ENCODE assay signal across 8 cellular contexts in genomic region chr6:28349344-28349891, GRCh38. TPM values are rescaled to one million over a fixed set of nuclear protein-coding genes. Genes with fewer than 3 reads are reported as not detected.
DNase-seq lines count a peak whose midpoint lies in the region; ATAC-seq, FAIRE-seq and TF ChIP-seq lines count a peak whose summit lies in the region.

No MANE protein-coding gene starts in this region.

- H2BK5ac ChIP-seq in mesendoderm (ENCODE audit: low read length) = no peak overlapping the region

- H2AK5ac ChIP-seq in mesendoderm (ENCODE audit: low read length) = no peak overlapping the region

- H3K18ac ChIP-seq in mesendoderm (ENCODE audit: low read length) = no peak overlapping the region

- under 1% methylated on average over 9 of the region's 9 CpGs for WGBS in GM12878 (ENCODE audit: insufficient coverage, insufficient replicate concordance, low lambda C conversion rate, missing lambda C conversion rate)
- no CpG with 5 or more reads among the region's 9 CpGs for WGBS in mesendoderm (ENCODE audit: extremely low coverage, insufficient coverage, low lambda C conversion rate)

- H3K79me2 ChIP-seq in GM12878 (ENCODE audit: control insufficient read depth, insufficient read depth, low read length) (peaks cover 15% of the 10 kb centered on the region), mesendoderm (ENCODE audit: control insufficient read depth, insufficient read depth, low read length) (peaks cover 12% of the 10 kb centered on the region)

- H3K4me2 ChIP-seq in BLaER1 treated with 17β-estradiol and CSF1 and Interleukin-3, amounts not matched to agents 10 nM and 100 nM = peak overlapping the region; percentile 70 to 93 (median 83)
- H3K4me2 ChIP-seq in GM12878 (ENCODE audit: control insufficient read depth, insufficient read depth) (peak overlapping the region; percentile 90), mesendoderm (ENCODE audit: low read length) (peak overlapping the region; percentile 19)

- SMC1A ChIA-PET in GM12878 (lab: Charles Lee; ENCODE audit: uncharacterized antibody, unreplicated experiment) = interaction anchor here (0.5 to 3.9 kb wide), 7 partner anchors 12 to 451 kb away, joined by 3 to 19 read pairs (median 3); partner anchors contain the start of genes PGBD1 and ZSCAN26

- no peak overlapping the region for H4K5ac ChIP-seq in mesendoderm (ENCODE audit: low read length)

- peaks cover 12 to 16% (median 14%) of the 10 kb centered on the region in 10 experiments for H3K4me1 ChIP-seq in BLaER1 treated with 17β-estradiol and CSF1 and Interleukin-3, amounts not matched to agents 10 nM and 100 nM
- H3K4me1 ChIP-seq in GM12878 (ENCODE audit: control insufficient read depth, insufficient read depth, low read length) = no peaks in the 10 kb centered on the region
- H3K4me1 ChIP-seq in mesendoderm (ENCODE audit: control insufficient read depth, low read depth, low read length) = no peaks in the 10 kb centered on the region

- FAIRE-seq in GM12878 (lab: Jason Lieb, UNC) (peak; percentile 70), HTR-8/SVneo (lab: Jason Lieb, UNC) (no peak)

- H3K27me3 ChIP-seq in BLaER1 treated with 17β-estradiol and CSF1 and Interleukin-3, amounts not matched to agents 10 nM and 100 nM = no peaks in the 10 kb centered on the region
- H3K27me3 ChIP-seq in GM12878 (replicated peaks in 1 of 2; ENCODE audit: control insufficient read depth in 2 of 2, insufficient read depth in 2 of 2, low read length in 1 of 2) (no peaks in the 10 kb centered on the region), mesendoderm (ENCODE audit: insufficient read depth, low read length, poor library complexity) (no peaks in the 10 kb centered on the region)

- POLR2A ChIA-PET in GM12878 (lab: Charles Lee) = interaction anchor here (1.2 to 1.7 kb wide), 2 partner anchors 13 to 208 kb away, joined by 4 to 8 read pairs; partner anchors contain the start of genes ZKSCAN8 and ZSCAN31

- intact Hi-C loops in GM12878 (cut with micrococcal nuclease; ENCODE audit: unreplicated experiment) = loop anchor here (5.0 kb wide), 1 partner anchor 67 kb away; the partner anchor contains the start of gene PGBD1

- no peak for TF ChIP-seq EP300 in GM12878 (IDR thresholded peaks at IDR 0.05; ENCODE audit: borderline replicate concordance in 1 of 2, control insufficient read depth in 1 of 2, low read depth in 2 of 2, low read length in 2 of 2)

- peak; percentile 20 for ATAC-seq in HG02759 (IDR thresholded peaks at IDR 0.05; ENCODE audit: unreplicated experiment)
- peak; percentile 9 for ATAC-seq in GM12878
- no peak for ATAC-seq in GM18870 (IDR thresholded peaks at IDR 0.05; ENCODE audit: unreplicated experiment)

- H3K23ac ChIP-seq in mesendoderm (ENCODE audit: low read length) = no peak overlapping the region

- no peak overlapping the region for H2BK120ac ChIP-seq in mesendoderm (ENCODE audit: low read depth, low read length)

- H2BK15ac ChIP-seq in mesendoderm (replicated peaks; ENCODE audit: low read depth) = peak overlapping the region; percentile 85

- no TSS peak for BruUV-seq in GM12878 (replicated peaks; lab: Mats Ljungman, UMichigan)

- DNase-seq in GM12878 (ENCODE audit: low read depth, low spot score) = no peak
- DNase-seq in mesendoderm = no peak
- no peak for DNase-seq in G401 (ENCODE audit: low spot score)
- no peak for DNase-seq in stimulated activated CD4-positive, alpha-beta T cell treated with anti-CD3 and anti-CD28 coated beads, Interleukin-1b, Interleukin-23, amount 100 ng/mL, for 48 hours
- DNase-seq in HTR-8/SVneo (ENCODE audit: insufficient read length, low spot score) = no peak

- no peak for TF ChIP-seq RAD21 in GM12878 (IDR thresholded peaks at IDR 0.05; ENCODE audit: insufficient read depth, low read depth, low read length)

- peak overlapping the region; percentile 76 to 88 (median 78) for H3K4me3 ChIP-seq in BLaER1 treated with 17β-estradiol and CSF1 and Interleukin-3, amounts not matched to agents 10 nM and 100 nM
- H3K4me3 ChIP-seq in GM12878 (peak overlapping the region; percentile 93), mesendoderm (ENCODE audit: low read length) (peak overlapping the region; percentile 37)

- no peak overlapping the region for H3K4ac ChIP-seq in mesendoderm (ENCODE audit: low read depth, low read length)

- TF ChIP-seq CTCF in GM12878 (IDR thresholded peaks at IDR 0.05 in 2 of 3, conservative IDR thresholded peaks at IDR 0.05 in 1 of 3; ENCODE audit: control insufficient read depth in 2 of 3, extremely low read depth in 1 of 3, insufficient read depth in 1 of 3, low read depth in 3 of 3, low read length in 3 of 3) = no peak

- RAD21 ChIA-PET in GM12878 (lab: Charles Lee; ENCODE audit: unreplicated experiment) = interaction anchor here (0.6 to 1.6 kb wide), 5 partner anchors 12 to 208 kb away, joined by 3 to 6 read pairs (median 4); partner anchors contain the start of genes PGBD1, ZKSCAN8 and ZSCAN26

- CTCF ChIA-PET in GM12878 (lab: Yijun Ruan, JAX) = interaction anchor here (0.9 kb wide), 1 partner anchor 34 kb away, joined by 8 read pairs; no protein-coding TSS in a partner anchor

- peaks cover 0 to 5% (median 0%) of the 10 kb centered on the region in 11 experiments; a peak in 1 of 22 replicates for H4K20me1 ChIP-seq in BLaER1 treated with 17β-estradiol and CSF1 and Interleukin-3, amounts not matched to agents 10 nM and 100 nM
- no peaks in the 10 kb centered on the region for H4K20me1 ChIP-seq in GM12878 (ENCODE audit: control insufficient read depth, insufficient read depth)

- H3K36me3 ChIP-seq in BLaER1 treated with 17β-estradiol and CSF1 and Interleukin-3, amounts not matched to agents 10 nM and 100 nM = peaks cover 0 to 15% (median 10%) of the 10 kb centered on the region in 11 experiments; a peak in 15 of 22 replicates
- H3K36me3 ChIP-seq in GM12878 (ENCODE audit: control insufficient read depth in 2 of 2, insufficient read depth in 2 of 2, low read length in 1 of 2) = no peaks in the 10 kb centered on the region
- H3K36me3 ChIP-seq in mesendoderm (ENCODE audit: control insufficient read depth, insufficient read depth, low read length) = no peaks in the 10 kb centered on the region

- peaks cover 0 to 22% (median 18%) of the 10 kb centered on the region in 11 experiments; a peak in 15 of 22 replicates for H3K9me3 ChIP-seq in BLaER1 treated with 17β-estradiol and CSF1 and Interleukin-3, amounts not matched to agents 10 nM and 100 nM (replicated peaks in 1 of 11)
- H3K9me3 ChIP-seq in GM12878 (replicated peaks; ENCODE audit: control insufficient read depth, insufficient read depth, low read length) = no peaks in the 10 kb centered on the region; the same call in 2 of the 3 replicates

- in situ Hi-C loops in GM12878 (cut with MboI) (loop anchor here (25.0 kb wide), 1 partner anchor 1687 kb away; the partner anchor contains the start of gene ZNF322), G401 (cut with HindIII; ENCODE audit: low sequenced_read_pairs) (no loop called here)

- peak overlapping the region; percentile 95 for H2AFZ ChIP-seq in GM12878 (ENCODE audit: control insufficient read depth, low read depth, low read length)

- peak overlapping the region; percentile 78 to 88 (median 82) for H3K9ac ChIP-seq in BLaER1 treated with 17β-estradiol and CSF1 and Interleukin-3, amounts not matched to agents 10 nM and 100 nM
- H3K9ac ChIP-seq in GM12878 (ENCODE audit: control insufficient read depth, insufficient read depth, low read length) (peak overlapping the region; percentile 60), mesendoderm (ENCODE audit: low read length) (peak overlapping the region; percentile 14)

- peaks cover 5% of the 10 kb centered on the region for H3K79me1 ChIP-seq in mesendoderm (ENCODE audit: low read length)

- no peak for TF ChIP-seq POLR2A in GM12878 (IDR thresholded peaks at IDR 0.05; ENCODE audit: low read depth, low read length)

- peak overlapping the region; percentile 61 to 85 (median 77) for H3K27ac ChIP-seq in BLaER1 treated with 17β-estradiol and CSF1 and Interleukin-3, amounts not matched to agents 10 nM and 100 nM
- peak overlapping the region; percentile 61 for H3K27ac ChIP-seq in GM12878 (ENCODE audit: control insufficient read depth, insufficient read depth)
- H3K27ac ChIP-seq in mesendoderm (ENCODE audit: low read depth, low read length) = no peak overlapping the region

- no peak overlapping the region for H4K8ac ChIP-seq in mesendoderm (ENCODE audit: low read depth, low read length)

- H3K56ac ChIP-seq in mesendoderm (ENCODE audit: low read length) = no peak overlapping the region

RNA-seq across cellular contexts. Expression of gene ZKSCAN3, which starts 0.3 kb away (rescaled TPM):
- total RNA-seq in GM12878 (2013; cell fraction: nucleolus; rRNA removed) = 8.9 and 9.1 TPM in 2 replicates
- total RNA-seq in GM12878 (2014; rRNA removed) (2.8 and 3.4 TPM in 2 replicates), GM12878 (2014; rRNA removed; fragmentation: Illumina TruSeq; extraction: Trizol) (3.4 and 3.6 TPM in 2 replicates), GM12878 (2021) (3.9 and 4.3 TPM in 2 replicates)
- polyA plus RNA-seq in GM12878 (2011; ENCODE audit: low read depth) = 1.00 TPM
- polyA plus RNA-seq in GM12878 (2011; rRNA removed) (2.9 and 3.3 TPM in 2 replicates), GM12878 (2014; fragmentation: Illumina TruSeq; extraction: Trizol) (2.5 and 3.6 TPM in 2 replicates), GM12878 (2014; fragmentation: Nextera tagmentation; extraction: Ambion mirVana) (1 to 10 TPM in 1 of 2 experiments, under 1 TPM in 1; 0.86 to 1.1 TPM), GM12878 (2014; rRNA removed) (2.6 and 3.0 TPM in 2 replicates), GM12878 (2016; fragmentation: Nextera tagmentation; extraction: Ambion mirVana) (1 to 10 TPM; 2.8 to 3.2 TPM)
- 1.6 and 1.7 TPM in 2 replicates for polyA plus RNA-seq in GM12878 (2011; cell fraction: cytosol; rRNA removed)
- polyA plus RNA-seq in GM12878 (2011; cell fraction: nucleus; rRNA removed) = 2.2 and 2.8 TPM in 2 replicates
- 1.1 and 2.2 TPM in 2 replicates for polyA plus RNA-seq in GM12878 (2012)
- 1.5 and 1.9 TPM in 2 replicates for polyA minus RNA-seq in GM12878 (2011; rRNA and poly(A)+ RNA removed)
- polyA minus RNA-seq in GM12878 (2011; cell fraction: cytosol; rRNA and poly(A)+ RNA removed) = 0.67 and 1.5 TPM in 2 replicates
- 0.97 and 1.7 TPM in 2 replicates for polyA minus RNA-seq in GM12878 (2011; cell fraction: nucleus; rRNA and poly(A)+ RNA removed)
- 2.9 TPM for polyA plus RNA-seq in mesendoderm (2013, experiment 1 of 2)
- polyA plus RNA-seq in mesendoderm (2013, experiment 2 of 2) = 2.8 TPM
- 3.0 and 5.2 TPM in 2 replicates for total RNA-seq in G401 (2014; rRNA removed; shearing (Covaris generic))

RNA-seq across cellular contexts. Expression of gene ZSCAN31, which starts 13.5 kb away (rescaled TPM):
- total RNA-seq in GM12878 (2013; cell fraction: nucleolus; rRNA removed) = 2.3 and 4.0 TPM in 2 replicates
- total RNA-seq in GM12878 (2014; rRNA removed) (2.3 and 4.3 TPM in 2 replicates), GM12878 (2014; rRNA removed; fragmentation: Illumina TruSeq; extraction: Trizol) (4.8 and 5.1 TPM in 2 replicates), GM12878 (2021) (5.1 and 5.2 TPM in 2 replicates)
- polyA plus RNA-seq in GM12878 (2011; ENCODE audit: low read depth) = 2.2 TPM
- polyA plus RNA-seq in GM12878 (2011; rRNA removed) (2.1 and 2.4 TPM in 2 replicates), GM12878 (2014; fragmentation: Illumina TruSeq; extraction: Trizol) (4.6 and 7.2 TPM in 2 replicates), GM12878 (2014; fragmentation: Nextera tagmentation; extraction: Ambion mirVana) (1 to 10 TPM; 1.6 to 2.0 TPM), GM12878 (2014; rRNA removed) (3.0 and 3.8 TPM in 2 replicates), GM12878 (2016; fragmentation: Nextera tagmentation; extraction: Ambion mirVana) (1 to 10 TPM; 2.8 to 3.0 TPM)
- polyA plus RNA-seq in GM12878 (2011; cell fraction: cytosol; rRNA removed) = 1.1 and 1.9 TPM in 2 replicates
- polyA plus RNA-seq in GM12878 (2011; cell fraction: nucleus; rRNA removed) = 1.5 and 2.1 TPM in 2 replicates
- polyA plus RNA-seq in GM12878 (2012) = 2.5 and 2.9 TPM in 2 replicates
- polyA minus RNA-seq in GM12878 (2011; rRNA and poly(A)+ RNA removed) = 4.8 and 5.7 TPM in 2 replicates
- 1.9 and 3.5 TPM in 2 replicates for polyA minus RNA-seq in GM12878 (2011; cell fraction: cytosol; rRNA and poly(A)+ RNA removed)
- polyA minus RNA-seq in GM12878 (2011; cell fraction: nucleus; rRNA and poly(A)+ RNA removed) = 1.9 and 2.4 TPM in 2 replicates
- polyA plus RNA-seq in mesendoderm (2013, experiment 1 of 2) = 3.5 TPM
- 4.3 TPM for polyA plus RNA-seq in mesendoderm (2013, experiment 2 of 2)
- 6.8 and 10.6 TPM in 2 replicates for total RNA-seq in G401 (2014; rRNA removed; shearing (Covaris generic))

RNA-seq across cellular contexts. Expression of gene ZSCAN12, which starts 50.1 kb away (rescaled TPM):
- 37.0 and 37.6 TPM in 2 replicates for total RNA-seq in GM12878 (2013; cell fraction: nucleolus; rRNA removed)
- 8.5 and 9.9 TPM in 2 replicates for total RNA-seq in GM12878 (2014; rRNA removed)
- 12.2 and 12.8 TPM in 2 replicates for total RNA-seq in GM12878 (2014; rRNA removed; fragmentation: Illumina TruSeq; extraction: Trizol)
- total RNA-seq in GM12878 (2021) = 7.9 and 8.2 TPM in 2 replicates
- polyA plus RNA-seq in GM12878 (2011; ENCODE audit: low read depth) = 2.1 TPM
- polyA plus RNA-seq in GM12878 (2011; rRNA removed) = 12.0 and 17.6 TPM in 2 replicates
- polyA plus RNA-seq in GM12878 (2011; cell fraction: cytosol; rRNA removed) = 4.4 and 5.3 TPM in 2 replicates
- polyA plus RNA-seq in GM12878 (2011; cell fraction: nucleus; rRNA removed) = 11.0 and 11.9 TPM in 2 replicates
- 3.0 and 3.6 TPM in 2 replicates for polyA plus RNA-seq in GM12878 (2012)
- polyA plus RNA-seq in GM12878 (2014; fragmentation: Illumina TruSeq; extraction: Trizol) = 10.1 and 10.9 TPM in 2 replicates
- 1 to 10 TPM; 1.2 to 1.6 TPM for polyA plus RNA-seq in GM12878 (2014; fragmentation: Nextera tagmentation; extraction: Ambion mirVana)
- polyA plus RNA-seq in GM12878 (2014; rRNA removed) = 6.2 and 6.7 TPM in 2 replicates
- 1 to 10 TPM; 3.9 to 4.2 TPM for polyA plus RNA-seq in GM12878 (2016; fragmentation: Nextera tagmentation; extraction: Ambion mirVana)
- polyA minus RNA-seq in GM12878 (2011; rRNA and poly(A)+ RNA removed) = 12.2 and 14.6 TPM in 2 replicates
- polyA minus RNA-seq in GM12878 (2011; cell fraction: cytosol; rRNA and poly(A)+ RNA removed) = 3.9 and 5.2 TPM in 2 replicates
- 13.9 and 18.1 TPM in 2 replicates for polyA minus RNA-seq in GM12878 (2011; cell fraction: nucleus; rRNA and poly(A)+ RNA removed)
- polyA plus RNA-seq in mesendoderm (2013, experiment 1 of 2) = 3.7 TPM
- 3.7 TPM for polyA plus RNA-seq in mesendoderm (2013, experiment 2 of 2)
- 5.8 and 7.0 TPM in 2 replicates for total RNA-seq in G401 (2014; rRNA removed; shearing (Covaris generic))

Comparison
In these comparisons a context has a peak if more than half of its experiments do, and no peak if none do; other contexts are left out.
1. H3K4me2 ChIP-seq: peak in every context shown above with its lines; median percentile 90 in GM12878; 83 in BLaER1 treated with 17β-estradiol and CSF1 and Interleukin-3, amounts not matched to agents 10 nM and 100 nM; 19 in mesendoderm.
2. H3K4me3 ChIP-seq: peak in every context shown above with its lines; median percentile 93 in GM12878; 78 in BLaER1 treated with 17β-estradiol and CSF1 and Interleukin-3, amounts not matched to agents 10 nM and 100 nM; 37 in mesendoderm.
3. H3K9ac ChIP-seq: peak in every context shown above with its lines; median percentile 82 in BLaER1 treated with 17β-estradiol and CSF1 and Interleukin-3, amounts not matched to agents 10 nM and 100 nM; 60 in GM12878; 14 in mesendoderm.